18 cellular contexts compared by ENCODE assay signal in the genomic region with DNA sequence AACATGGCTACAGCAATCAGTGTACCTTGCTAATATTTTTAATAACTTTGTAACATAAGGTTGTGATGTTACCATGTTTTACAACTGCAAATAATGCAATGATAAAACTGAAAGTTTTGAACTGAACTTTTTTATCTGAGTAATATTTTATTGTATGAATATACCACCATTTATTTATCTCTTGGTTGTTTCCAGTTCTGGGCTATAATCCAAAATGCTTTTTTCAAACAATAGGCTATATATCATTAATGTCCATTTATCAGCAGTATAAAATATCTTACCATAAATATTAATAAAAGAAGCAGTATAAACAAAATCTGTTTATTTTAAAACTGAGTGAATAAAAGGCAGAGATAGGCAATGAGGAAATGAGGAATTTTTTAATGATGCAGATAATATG.
DNase-seq lines count a peak whose midpoint lies in the region; FAIRE-seq lines count a peak whose summit lies in the region.
"Had no signal": no experiment of that assay in that cellular context is flagged by ENCODE, and none has a peak within 500 bp of the region (broad histone marks: within the 10 kb centered on the region; RNA-seq: fewer than 3 reads in every experiment).

No MANE protein-coding gene starts in this region.

- H3K27ac ChIP-seq in cingulate gyrus (ENCODE audit: low read depth, low read length) (peak overlapping the region; percentile 50), substantia nigra (ENCODE audit: low read depth, low read length, poor library complexity, severe bottlenecking) (peak overlapping the region; percentile 27), GM23248 (no peak overlapping the region)
- H3K27ac ChIP-seq: BLaER1 treated with 17β-estradiol and CSF1 and Interleukin-3, amounts not matched to agents 10 nM and 100 nM had no signal

- H3K4me1 ChIP-seq in GM23248 (ENCODE audit: insufficient read depth), result peaks cover 13% of the 10 kb centered on the region

- no peak overlapping the region for H3K9ac ChIP-seq in GM23248
- H3K9ac ChIP-seq: BLaER1 treated with 17β-estradiol and CSF1 and Interleukin-3, amounts not matched to agents 10 nM and 100 nM had no signal

- H3K79me2 ChIP-seq in GM23248 (ENCODE audit: insufficient read depth), result peaks cover 82% of the 10 kb centered on the region

- H4K20me1 ChIP-seq in GM23248 (ENCODE audit: insufficient read depth), result peaks cover 2% of the 10 kb centered on the region; the same call in 1 of the 2 replicates

- no peaks in the 10 kb centered on the region for H3F3A ChIP-seq in GM23248 (ENCODE audit: insufficient read depth)

- no peaks in the 10 kb centered on the region; the same call in 1 of the 2 replicates for H3K9me2 ChIP-seq in GM23248 (ENCODE audit: insufficient read depth)

- no peak overlapping the region for H2AFZ ChIP-seq in GM23248

- FAIRE-seq in G401.6 (lab: Jason Lieb, UNC) (peak; percentile 79), islet of Langerhans (lab: Jason Lieb, UNC) (peak; percentile 65)
- FAIRE-seq: H1, HepG2, HTR-8/SVneo had no signal

- no peaks in the 10 kb centered on the region for H3K36me3 ChIP-seq in GM23248 (ENCODE audit: low read depth)
- H3K36me3 ChIP-seq: HAP-1 had no signal

- H3K4me3 ChIP-seq in GM23248, result no peak overlapping the region
- H3K4me3 ChIP-seq: BLaER1 treated with 17β-estradiol and CSF1 and Interleukin-3, amounts not matched to agents 10 nM and 100 nM; HAP-1 had no signal

- no peaks in the 10 kb centered on the region for H3K27me3 ChIP-seq in GM23248 (replicated peaks; ENCODE audit: insufficient read depth)
- H3K27me3 ChIP-seq: BLaER1 treated with 17β-estradiol and CSF1 and Interleukin-3, amounts not matched to agents 10 nM and 100 nM had no signal

- no peak overlapping the region for H3K4me2 ChIP-seq in GM23248 (ENCODE audit: unreplicated experiment)
- H3K4me2 ChIP-seq: BLaER1 treated with 17β-estradiol and CSF1 and Interleukin-3, amounts not matched to agents 10 nM and 100 nM had no signal

- no peaks in the 10 kb centered on the region for H3K9me3 ChIP-seq in GM23248 (ENCODE audit: low read depth)
- H3K9me3 ChIP-seq: BLaER1 treated with 17β-estradiol and CSF1 and Interleukin-3, amounts not matched to agents 10 nM and 100 nM; HAP-1 had no signal

- in situ Hi-C loops in GM23248 (cut with MboI), result no loop called here

- DNase-seq in substantia nigra (lab: John Stamatoyannopoulos, UW), result no peak
- no peak for DNase-seq in GM23248
- DNase-seq in cerebellar cortex (ENCODE audit: low spot score), result no peak
- DNase-seq in GM03348 (ENCODE audit: low spot score), result no peak
- DNase-seq: 8988T; ACHN; Calu3; CD4-positive, alpha-beta T cell; DMS 273 treated with DMSO at 0.1 percent for 48 hours; HFFc6 had no signal
